Comparison of ENCODE assay signal across 1 cellular context in genomic region chr20:43457640-43458421, GRCh38.
TF ChIP-seq lines count a peak whose summit lies in the region.

Gene SRSF6, plus strand, starts transcription at chr20:43457896. Its CDS starts 138 bp downstream, at chr20:43458034.

TF ChIP-seq in GM12878, 131 proteins besides CTCF, POLR2A, EP300 and RAD21 (continued from another document):
- TF ChIP-seq ZNF687 (IDR thresholded peaks at IDR 0.05): peak; percentile 87
- TF ChIP-seq SMAD5 (IDR thresholded peaks at IDR 0.05; ENCODE audit: low read depth): peak; percentile 98
- peak; percentile 93 for TF ChIP-seq YY1 (IDR thresholded peaks at IDR 0.05; ENCODE audit: low read depth, low read length)
- peak; percentile 84 for TF ChIP-seq NBN (IDR thresholded peaks at IDR 0.05)
- no peak for TF ChIP-seq SPI1 (IDR thresholded peaks at IDR 0.05; ENCODE audit: borderline replicate concordance, insufficient read depth, low read depth, low read length)
- TF ChIP-seq ZBED1 (IDR thresholded peaks at IDR 0.05; ENCODE audit: borderline replicate concordance): peak; percentile 70; the same call in 1 of the 2 replicates
- TF ChIP-seq ZNF384 (IDR thresholded peaks at IDR 0.05; ENCODE audit: borderline replicate concordance, low read depth, low read length): no peak
- TF ChIP-seq E2F4 (IDR thresholded peaks at IDR 0.05; ENCODE audit: low read depth, low read length): no peak
- no peak; the same call in 1 of the 2 replicates for TF ChIP-seq FOXK2 (IDR thresholded peaks at IDR 0.05)
- TF ChIP-seq SRF (IDR thresholded peaks at IDR 0.05; ENCODE audit: low read depth in 2 of 2, low read length in 2 of 2): 0 out of 4 replicates have a peak, but pooled peaks of 1 of the 2 experiments have one; percentile 6
- TF ChIP-seq EZH2 (IDR thresholded peaks at IDR 0.05; ENCODE audit: borderline replicate concordance, control insufficient read depth, low read depth, low read length): no peak
